In the genomic region with DNA sequence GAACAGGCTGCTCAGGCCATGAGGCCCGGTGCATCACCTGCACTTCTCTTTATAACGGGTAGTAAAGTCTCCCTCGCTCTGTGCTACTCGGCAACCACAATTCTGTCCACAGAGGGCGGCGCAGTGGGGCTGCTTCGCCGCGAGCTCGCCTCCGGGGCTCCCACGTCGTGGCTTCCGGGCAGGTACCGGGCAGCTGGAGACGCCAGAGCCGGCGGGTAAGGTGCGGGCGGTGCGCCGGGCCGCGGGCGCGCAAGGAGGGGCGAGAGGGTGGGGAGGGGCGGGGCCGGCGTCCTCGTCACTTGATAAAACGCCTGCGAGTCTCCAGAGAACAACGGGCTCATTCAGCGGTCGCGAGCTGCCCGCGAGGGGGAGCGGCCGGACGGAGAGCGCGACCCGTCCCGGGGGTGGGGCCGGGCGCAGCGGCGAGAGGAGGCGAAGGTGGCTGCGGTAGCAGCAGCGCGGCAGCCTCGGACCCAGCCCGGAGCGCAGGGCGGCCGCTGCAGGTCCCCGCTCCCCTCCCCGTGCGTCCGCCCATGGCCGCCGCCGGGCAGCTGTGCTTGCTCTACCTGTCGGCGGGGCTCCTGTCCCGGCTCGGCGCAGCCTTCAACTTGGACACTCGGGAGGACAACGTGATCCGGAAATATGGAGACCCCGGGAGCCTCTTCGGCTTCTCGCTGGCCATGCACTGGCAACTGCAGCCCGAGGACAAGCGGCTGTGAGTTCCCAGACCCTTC, we compare ENCODE assay signal across 8 cellular contexts. TPM values are rescaled to one million over a fixed set of nuclear protein-coding genes. Genes with fewer than 3 reads are reported as not detected.
DNase-seq lines count a peak whose midpoint lies in the region; ATAC-seq, FAIRE-seq and TF ChIP-seq lines count a peak whose summit lies in the region.

ITGA6 (plus strand) TSS at position 331 of the 734 bp plus-strand sequence.

- H2BK120ac ChIP-seq in H1 (replicated peaks; ENCODE audit: low read depth, low read length): no peak within 1 kb of the TSS
- no peak within 1 kb of the TSS for H2BK120ac ChIP-seq in mesendoderm (ENCODE audit: low read depth, low read length)

- H2BK20ac ChIP-seq in H1 (ENCODE audit: low read length): peak within 1 kb of the TSS; percentile 66; the same call in 1 of the 2 replicates

- H3K27ac ChIP-seq in C4-2B: peak within 1 kb of the TSS; percentile 76
- peak within 1 kb of the TSS; percentile 70 for H3K27ac ChIP-seq in H1 (ENCODE audit: low read depth, low read length)
- no peak within 1 kb of the TSS for H3K27ac ChIP-seq in mesendoderm (ENCODE audit: low read depth, low read length)

- ATAC-seq in HG02588 (IDR thresholded peaks at IDR 0.05; ENCODE audit: unreplicated experiment): peak; percentile 57

- H3K23ac ChIP-seq in H1 (ENCODE audit: insufficient read length) (no peak within 1 kb of the TSS), mesendoderm (ENCODE audit: low read length) (no peak within 1 kb of the TSS)

- H2BK15ac ChIP-seq in H1 (ENCODE audit: low read length) (peak within 1 kb of the TSS; percentile 89; the same call in 1 of the 2 replicates), mesendoderm (replicated peaks; ENCODE audit: low read depth) (no peak within 1 kb of the TSS)

- H3K23me2 ChIP-seq in H1 (ENCODE audit: low read depth, low read length): peaks cover 11% of the 10 kb centered on the region

- H4K20me1 ChIP-seq in H1 (replicated peaks in 1 of 2; ENCODE audit: control insufficient read depth in 1 of 2, insufficient read depth in 2 of 2, low read length in 2 of 2): peaks cover 5 to 15% of the 10 kb centered on the region in 2 experiments

- peak; percentile 60 to 83 for TF ChIP-seq POLR2A in H1 (IDR thresholded peaks at IDR 0.05; ENCODE audit: control extremely low read depth in 1 of 2, low read depth in 2 of 2, low read length in 2 of 2)

- POLR2A ChIA-PET in H1 (lab: Charles Lee; ENCODE audit: partially characterized antibody): interaction anchor here (0.6 to 2.9 kb wide), 20 partner anchors 9 to 255 kb away, joined by 3 to 24 read pairs (median 4); no protein-coding TSS in a partner anchor

- H3K27me3 ChIP-seq in H1 (replicated peaks in 1 of 4; ENCODE audit: control insufficient read depth in 3 of 4, extremely low read depth in 1 of 4, insufficient read depth in 3 of 4, low read length in 3 of 4) (peaks cover 0 to 3% (median 1%) of the 10 kb centered on the region in 4 experiments; a peak in 3 of 7 replicates), mesendoderm (ENCODE audit: insufficient read depth, low read length, poor library complexity) (peaks cover 4% of the 10 kb centered on the region)

- H3K4me2 ChIP-seq in H1 (ENCODE audit: insufficient read depth in 1 of 2, low read depth in 2 of 2, low read length in 2 of 2) (peak within 1 kb of the TSS; percentile 93 to 95), mesendoderm (ENCODE audit: low read length) (peak within 1 kb of the TSS; percentile 82)

- H2BK12ac ChIP-seq in H1 (ENCODE audit: low read depth, low read length): peak within 1 kb of the TSS; percentile 78; the same call in 1 of the 2 replicates

- H3K9me3 ChIP-seq in H1 (ENCODE audit: insufficient read depth in 2 of 2, low read depth in 1 of 2, low read length in 1 of 2): no peaks in the 10 kb centered on the region

- TF ChIP-seq CTCF in C4-2B (conservative IDR thresholded peaks at IDR 0.05) (peak; percentile 33), H1 (IDR thresholded peaks at IDR 0.05; ENCODE audit: control extremely low read depth in 1 of 3, insufficient read depth in 1 of 3, low read depth in 1 of 3, low read length in 3 of 3) (peak in 1 of 3 experiments; percentile 32; a peak in 2 of 4 replicates)

- H3K79me1 ChIP-seq in H1 (ENCODE audit: low read depth, low read length) (peaks cover 7% of the 10 kb centered on the region), mesendoderm (ENCODE audit: low read length) (peaks cover 1% of the 10 kb centered on the region)

- H3K4me1 ChIP-seq in H1 (replicated peaks in 1 of 4; ENCODE audit: control insufficient read depth in 3 of 4, insufficient read depth in 4 of 4, low read length in 3 of 4): peaks cover 4 to 24% (median 11%) of the 10 kb centered on the region in 4 experiments; a peak in 5 of 7 replicates
- peaks cover 4% of the 10 kb centered on the region for H3K4me1 ChIP-seq in mesendoderm (ENCODE audit: control insufficient read depth, low read depth, low read length)

- H2BK5ac ChIP-seq in H1 (ENCODE audit: low read depth, low read length) (peak within 1 kb of the TSS; percentile 62; the same call in 1 of the 2 replicates), mesendoderm (ENCODE audit: low read length) (no peak within 1 kb of the TSS)

- H3K79me2 ChIP-seq in H1 (ENCODE audit: control insufficient read depth in 1 of 2, insufficient read depth in 2 of 2, low read length in 2 of 2) (peaks cover 15 to 49% of the 10 kb centered on the region in 2 experiments), mesendoderm (ENCODE audit: control insufficient read depth, insufficient read depth, low read length) (peaks cover 2% of the 10 kb centered on the region)

- H3K18ac ChIP-seq in H1 (ENCODE audit: extremely low read depth, low read length) (peak within 1 kb of the TSS; percentile 89), mesendoderm (ENCODE audit: low read length) (peak within 1 kb of the TSS; percentile 33)

- H3K14ac ChIP-seq in H1 (ENCODE audit: insufficient read length): no peak within 1 kb of the TSS

- no peak within 1 kb of the TSS; the same call in 1 of the 2 replicates for H2AFZ ChIP-seq in H1 (ENCODE audit: low read length)

- H4K8ac ChIP-seq in H1 (ENCODE audit: extremely low read depth, insufficient read depth, low read length): peak within 1 kb of the TSS; percentile 85
- H4K8ac ChIP-seq in mesendoderm (ENCODE audit: low read depth, low read length): no peak within 1 kb of the TSS

- FAIRE-seq in H1 (lab: Jason Lieb, UNC): no peak

- CTCF ChIA-PET in H1 (lab: Charles Lee; ENCODE audit: partially characterized antibody): interaction anchor here (0.6 to 36.1 kb wide), 6 partner anchors 9 to 344 kb away, joined by 3 to 634 read pairs (median 4); no protein-coding TSS in a partner anchor

- peak; percentile 6 to 27; a peak in 2 of 4 replicates for TF ChIP-seq RAD21 in H1 (IDR thresholded peaks at IDR 0.05 in 1 of 2, conservative IDR thresholded peaks at IDR 0.05 in 1 of 2; ENCODE audit: low read depth in 2 of 2, low read length in 2 of 2)

- H4K5ac ChIP-seq in H1 (ENCODE audit: insufficient read length, low read depth, low read length): peak within 1 kb of the TSS; percentile 44
- no peak within 1 kb of the TSS for H4K5ac ChIP-seq in mesendoderm (ENCODE audit: low read length)

- H2AK5ac ChIP-seq in H1 (ENCODE audit: low read depth, low read length) (no peak within 1 kb of the TSS), mesendoderm (ENCODE audit: low read length) (no peak within 1 kb of the TSS)

- H3K9ac ChIP-seq in H1 (replicated peaks in 1 of 4; ENCODE audit: extremely low read depth in 1 of 4, low read depth in 3 of 4, low read length in 3 of 4) (peak within 1 kb of the TSS; percentile 68 to 86 (median 76); a peak in 6 of 7 replicates), mesendoderm (ENCODE audit: low read length) (peak within 1 kb of the TSS; percentile 39)

- H4K91ac ChIP-seq in H1 (replicated peaks; ENCODE audit: insufficient read length, low read length): peak within 1 kb of the TSS; percentile 40

- peak; percentile 94 for DNase-seq in NCI-H82 (lab: John Stamatoyannopoulos, UW)
- peak; percentile 36 for DNase-seq in activated CD8-positive, alpha-beta memory T cell treated with anti-CD3 and anti-CD28 coated beads, Interleukin-2, amount 50 U/mL, for 1 hour (ENCODE audit: extremely low read depth)
- peak in 1 of 2 experiments; percentile 82 for DNase-seq in H1 (ENCODE audit: low read depth in 1 of 2, low spot score in 2 of 2)
- peak; percentile 87 for DNase-seq in mesendoderm
- DNase-seq in stimulated activated CD8-positive, alpha-beta memory T cell treated with anti-CD3 and anti-CD28 coated beads, Interleukin-12 subunit alpha, Interleukin-12 subunit beta, amount 100 ng/mL, for 1 hour (ENCODE audit: low read depth): peak; percentile 56
- no peak for DNase-seq in cerebellar nuclear complex (lab: John Stamatoyannopoulos, UW)

- no peak within 1 kb of the TSS for H3K4ac ChIP-seq in H1 (replicated peaks; ENCODE audit: insufficient read length, low read depth, low read length)
- no peak within 1 kb of the TSS for H3K4ac ChIP-seq in mesendoderm (ENCODE audit: low read depth, low read length)

- peak within 1 kb of the TSS; percentile 78 to 88 (median 84) for H3K4me3 ChIP-seq in H1 (ENCODE audit: extremely low read depth in 1 of 4, insufficient read depth in 2 of 4, low read depth in 3 of 4, low read length in 4 of 4)
- peak within 1 kb of the TSS; percentile 26 for H3K4me3 ChIP-seq in mesendoderm (ENCODE audit: low read length)

- WGBS in H1 (ENCODE audit: extremely low coverage in 1 of 2, insufficient coverage in 1 of 2, insufficient read length in 1 of 2, insufficient replicate concordance in 2 of 2, low coverage in 1 of 2, low lambda C conversion rate in 2 of 2, missing lambda C conversion rate in 1 of 2), 2 experiments: 2% methylated on average over 22 of the region's 79 CpGs; no CpG with 5 or more reads in 1 of the 2 experiments
- no CpG with 5 or more reads among the region's 79 CpGs for WGBS in mesendoderm (ENCODE audit: extremely low coverage, insufficient coverage, low lambda C conversion rate)

- H3K36me3 ChIP-seq in H1 (ENCODE audit: control insufficient read depth in 2 of 4, insufficient read depth in 4 of 4, low read length in 3 of 4): no peaks in the 10 kb centered on the region; a peak in 1 of 8 replicates
- no peaks in the 10 kb centered on the region for H3K36me3 ChIP-seq in mesendoderm (ENCODE audit: control insufficient read depth, insufficient read depth, low read length)

- no peak for TF ChIP-seq EP300 in H1 (IDR thresholded peaks at IDR 0.05; ENCODE audit: borderline replicate concordance in 1 of 2, low read depth in 2 of 2, low read length in 2 of 2)

- H3K56ac ChIP-seq in H1 (replicated peaks; ENCODE audit: insufficient read length, low read depth, low read length) (peak within 1 kb of the TSS; percentile 7), mesendoderm (ENCODE audit: low read length) (peak within 1 kb of the TSS; percentile 81)

TF ChIP-seq in H1, 55 proteins besides CTCF, POLR2A, EP300 and RAD21 (continues in another document):
- TF ChIP-seq CHD2 (IDR thresholded peaks at IDR 0.05; ENCODE audit: low read length) (no peak), RFX5 (IDR thresholded peaks at IDR 0.05; ENCODE audit: borderline replicate concordance, low read depth, low read length) (no peak), CEBPB (IDR thresholded peaks at IDR 0.05; ENCODE audit: low read depth, low read length) (no peak)

RNA-seq across cellular contexts. Expression of gene ITGA6, which starts in this region (rescaled TPM):
- 117 and 118 TPM in 2 replicates for total RNA-seq in H1 (2021; fragmentation: NEBNext Ultra II Directional; extraction: Animal tissue kit (Norgen Biotek cat#: 25700))
- polyA plus RNA-seq in H1 (2011; rRNA removed): 24.9 and 26.9 TPM in 2 replicates
- polyA plus RNA-seq in H1 (2011; cell fraction: cytosol; rRNA removed): 34.1 TPM
- 30.9 TPM for polyA plus RNA-seq in H1 (2011; cell fraction: nucleus; rRNA removed)
- 53.9 to 99.9 TPM (median 67.7 TPM) in 4 replicates for polyA plus RNA-seq in H1 (2012, experiment 1 of 2)
- polyA plus RNA-seq in H1 (2012, experiment 2 of 2): 4.2 TPM
- 135 TPM for polyA plus RNA-seq in H1 (2013, experiment 1 of 2)
- polyA plus RNA-seq in H1 (2013, experiment 2 of 2): 126 TPM
- polyA minus RNA-seq in H1 (2011; rRNA and poly(A)+ RNA removed): 45.7 and 66.1 TPM in 2 replicates
- 53.7 TPM for polyA minus RNA-seq in H1 (2011; cell fraction: cytosol; rRNA and poly(A)+ RNA removed)
- polyA minus RNA-seq in H1 (2011; cell fraction: nucleus; rRNA and poly(A)+ RNA removed): 88.2 TPM
- polyA plus RNA-seq in mesendoderm (2013, experiment 1 of 2): 25.4 TPM
- polyA plus RNA-seq in mesendoderm (2013, experiment 2 of 2): 26.4 TPM

Comparison
In these comparisons a context has a peak if more than half of its experiments do, and no peak if none do; other contexts are left out.
1. DNase-seq: peak in NCI-H82 (single experiment), activated CD8-positive, alpha-beta memory T cell treated with anti-CD3 and anti-CD28 coated beads, Interleukin-2, amount 50 U/mL, for 1 hour (single experiment), mesendoderm (single experiment) and stimulated activated CD8-positive, alpha-beta memory T cell treated with anti-CD3 and anti-CD28 coated beads, Interleukin-12 subunit alpha, Interleukin-12 subunit beta, amount 100 ng/mL, for 1 hour (single experiment); none in cerebellar nuclear complex (0 of 2).